In genomic region chr11:61682093-61682732, GRCh38 we compare ENCODE assay signal across 1 cellular context.
TF ChIP-seq lines count a peak whose summit lies in the region.

No MANE protein-coding gene starts in this region.

TF ChIP-seq in HepG2, 621 proteins besides CTCF, POLR2A, EP300 and RAD21 (continued from another document and continues in another):
- no peak for TF ChIP-seq ZUFSP (CRISPR knock-in tag; IDR thresholded peaks at IDR 0.05; ENCODE audit: borderline replicate concordance)
- peak; percentile 39; the same call in 1 of the 2 replicates for TF ChIP-seq PHF8 (CRISPR knock-in tag; IDR thresholded peaks at IDR 0.05)
- TF ChIP-seq ZNF589 (CRISPR knock-in tag; conservative IDR thresholded peaks at IDR 0.05), result peak; percentile 89
- no peak for TF ChIP-seq ZNF12 (CRISPR knock-in tag; IDR thresholded peaks at IDR 0.05)
- no peak for TF ChIP-seq PHF5A (CRISPR knock-in tag; IDR thresholded peaks at IDR 0.05; ENCODE audit: low read depth, unreplicated experiment)
- TF ChIP-seq TOE1 (CRISPR knock-in tag; IDR thresholded peaks at IDR 0.05), result no peak
- TF ChIP-seq ETS1 (CRISPR knock-in tag; IDR thresholded peaks at IDR 0.05), result no peak
- peak; percentile 96 for TF ChIP-seq PHF21A (CRISPR knock-in tag; IDR thresholded peaks at IDR 0.05)
- no peak for TF ChIP-seq ZNF30 (CRISPR knock-in tag; IDR thresholded peaks at IDR 0.05)
- TF ChIP-seq TEAD3 (CRISPR knock-in tag; optimal IDR thresholded peaks at IDR 0.05; ENCODE audit: borderline replicate concordance), result peak; percentile 74
- TF ChIP-seq YEATS2 (CRISPR knock-in tag; IDR thresholded peaks at IDR 0.05; ENCODE audit: borderline replicate concordance), result peak; percentile 80; the same call in 1 of the 2 replicates
- no peak for TF ChIP-seq CHD2 (IDR thresholded peaks at IDR 0.05; ENCODE audit: low read depth, low read length)
- 0 out of 2 replicates have a peak, but pooled peaks have one; percentile 76 for TF ChIP-seq SNAPC5 (CRISPR knock-in tag; IDR thresholded peaks at IDR 0.05; ENCODE audit: borderline replicate concordance)
- peak; percentile 88; the same call in 1 of the 2 replicates for TF ChIP-seq NFKB2 (CRISPR knock-in tag; IDR thresholded peaks at IDR 0.05; ENCODE audit: borderline replicate concordance)
- TF ChIP-seq ARNT (IDR thresholded peaks at IDR 0.05), result no peak
- peak; percentile 78 for TF ChIP-seq ZNF746 (CRISPR knock-in tag; IDR thresholded peaks at IDR 0.05)
- peak; percentile 75; the same call in 1 of the 2 replicates for TF ChIP-seq ZSCAN5A (CRISPR knock-in tag; IDR thresholded peaks at IDR 0.05; ENCODE audit: borderline replicate concordance)
- peak; percentile 90 for TF ChIP-seq ZNF788 (CRISPR knock-in tag; IDR thresholded peaks at IDR 0.05; ENCODE audit: borderline replicate concordance)
- TF ChIP-seq YEATS4 (CRISPR knock-in tag; IDR thresholded peaks at IDR 0.05; ENCODE audit: borderline replicate concordance), result peak; percentile 88; the same call in 1 of the 2 replicates
- peak; percentile 69 for TF ChIP-seq FOXO1 (CRISPR knock-in tag; IDR thresholded peaks at IDR 0.05)
- no peak for TF ChIP-seq GATA4 (IDR thresholded peaks at IDR 0.05; ENCODE audit: borderline replicate concordance, low read depth)
- no peak; the same call in 1 of the 2 replicates for TF ChIP-seq HNF1B (CRISPR knock-in tag; IDR thresholded peaks at IDR 0.05)
- no peak for TF ChIP-seq RBM39 (IDR thresholded peaks at IDR 0.05; ENCODE audit: low read depth, low read length, poor library complexity, severe bottlenecking)
- no peak for TF ChIP-seq NFKBIZ (CRISPR knock-in tag; IDR thresholded peaks at IDR 0.05)
- no peak for TF ChIP-seq ZNF607 (CRISPR knock-in tag; IDR thresholded peaks at IDR 0.05; ENCODE audit: borderline replicate concordance)
- no peak for TF ChIP-seq SETDB1 (CRISPR knock-in tag; IDR thresholded peaks at IDR 0.05; ENCODE audit: borderline replicate concordance)
- TF ChIP-seq FOXA1 (IDR thresholded peaks at IDR 0.05), result no peak
- TF ChIP-seq FOXA1 (CRISPR knock-in tag; IDR thresholded peaks at IDR 0.05), result peak; percentile 96
- no peak for TF ChIP-seq ZNF749 (CRISPR knock-in tag; IDR thresholded peaks at IDR 0.05; ENCODE audit: borderline replicate concordance)
- TF ChIP-seq MTA3 (CRISPR knock-in tag; IDR thresholded peaks at IDR 0.05), result no peak
- TF ChIP-seq ZNF770 (CRISPR knock-in tag; IDR thresholded peaks at IDR 0.05), result peak; percentile 77; the same call in 1 of the 2 replicates
- no peak for TF ChIP-seq E2F2 (CRISPR knock-in tag; IDR thresholded peaks at IDR 0.05; ENCODE audit: borderline replicate concordance)
- peak; percentile 77; the same call in 1 of the 2 replicates for TF ChIP-seq CSRNP1 (CRISPR knock-in tag; IDR thresholded peaks at IDR 0.05)
- TF ChIP-seq, protein P1, sequence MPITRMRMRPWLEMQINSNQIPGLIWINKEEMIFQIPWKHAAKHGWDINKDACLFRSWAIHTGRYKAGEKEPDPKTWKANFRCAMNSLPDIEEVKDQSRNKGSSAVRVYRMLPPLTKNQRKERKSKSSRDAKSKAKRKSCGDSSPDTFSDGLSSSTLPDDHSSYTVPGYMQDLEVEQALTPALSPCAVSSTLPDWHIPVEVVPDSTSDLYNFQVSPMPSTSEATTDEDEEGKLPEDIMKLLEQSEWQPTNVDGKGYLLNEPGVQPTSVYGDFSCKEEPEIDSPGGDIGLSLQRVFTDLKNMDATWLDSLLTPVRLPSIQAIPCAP (CRISPR knock-in tag; IDR thresholded peaks at IDR 0.05; ENCODE audit: low read depth), result no peak
- TF ChIP-seq ZNF367 (CRISPR knock-in tag; IDR thresholded peaks at IDR 0.05; ENCODE audit: borderline replicate concordance), result peak; percentile 57; the same call in 1 of the 2 replicates
- no peak for TF ChIP-seq DMTF1 (CRISPR knock-in tag; IDR thresholded peaks at IDR 0.05)
- TF ChIP-seq ZNF616 (CRISPR knock-in tag; IDR thresholded peaks at IDR 0.05; ENCODE audit: low read depth), result no peak; the same call in 1 of the 2 replicates
- no peak for TF ChIP-seq CCAR2 (optimal IDR thresholded peaks at IDR 0.05; ENCODE audit: low read depth, low read length)
- TF ChIP-seq BATF2 (CRISPR knock-in tag; IDR thresholded peaks at IDR 0.05), result peak; percentile 59; the same call in 1 of the 2 replicates
- TF ChIP-seq ZNF512 (CRISPR knock-in tag; IDR thresholded peaks at IDR 0.05), result no peak
- TF ChIP-seq ZNF558 (CRISPR knock-in tag; IDR thresholded peaks at IDR 0.05; ENCODE audit: borderline replicate concordance), result 0 out of 2 replicates have a peak, but pooled peaks have one; percentile 63
- peak; percentile 65; the same call in 1 of the 2 replicates for TF ChIP-seq KDM6A (CRISPR knock-in tag; IDR thresholded peaks at IDR 0.05; ENCODE audit: low read depth)
- peak; percentile 49 for TF ChIP-seq YY1 (IDR thresholded peaks at IDR 0.05; ENCODE audit: insufficient read depth, insufficient replicate concordance, low read depth, low read length)
- TF ChIP-seq NCOA1 (CRISPR knock-in tag; IDR thresholded peaks at IDR 0.05), result no peak
- no peak for TF ChIP-seq ZNF720 (CRISPR knock-in tag; IDR thresholded peaks at IDR 0.05)
- no peak for TF ChIP-seq SP2 (CRISPR knock-in tag; IDR thresholded peaks at IDR 0.05)
- no peak for TF ChIP-seq U2AF1 (optimal IDR thresholded peaks at IDR 0.05; ENCODE audit: low read depth, low read length)
